In the genomic region with DNA sequence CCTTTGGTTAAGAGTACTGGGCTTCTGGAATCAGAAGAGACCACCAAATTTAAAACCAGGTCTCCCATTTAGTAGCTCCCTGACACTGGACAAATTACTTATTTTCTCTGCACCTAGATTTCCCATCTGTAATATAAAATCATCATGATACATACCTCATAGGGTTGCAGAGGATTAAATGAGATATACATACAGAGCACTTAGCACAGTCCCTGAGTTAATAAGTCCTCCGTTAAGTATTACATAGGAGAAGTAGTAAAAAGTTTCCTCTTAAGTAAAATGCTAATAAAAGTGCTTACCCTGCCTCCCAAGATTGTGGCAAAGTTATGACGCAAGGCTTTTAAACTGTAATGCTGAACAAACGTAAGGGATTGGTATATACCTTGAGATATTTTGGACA, we compare ENCODE assay signal across 8 cellular contexts. TPM values are rescaled to one million over a fixed set of nuclear protein-coding genes. Genes with fewer than 3 reads are reported as not detected.
A peak's percentile ranks its signal among the peaks of the same experiment; 100 is the strongest.
DNase-seq lines count a peak whose midpoint lies in the region; ATAC-seq and TF ChIP-seq lines count a peak whose summit lies in the region.

No MANE protein-coding gene starts in this region.

- peak overlapping the region; percentile 66 for H3K4me3 ChIP-seq in HEK293 (ENCODE audit: low read depth, low read length)
- peak overlapping the region; percentile 89 for H3K4me3 ChIP-seq in iPS-20b (ENCODE audit: low read length)
- H3K4me3 ChIP-seq in testis, result peak overlapping the region; percentile 57 to 77

- H3K9ac ChIP-seq in iPS-20b (ENCODE audit: low read depth, low read length), result peak overlapping the region; percentile 92; the same call in 1 of the 2 replicates

- peak; percentile 29 for ATAC-seq in CD4-positive, alpha-beta T cell (ENCODE audit: poor library complexity)
- ATAC-seq in activated CD8-positive, alpha-beta T cell treated with anti-CD3 and anti-CD28 coated beads, Interleukin-2, amount 10 ng/mL, durations not matched to agents 7 days and 5 days, result no peak
- no peak for ATAC-seq in HG03097 (IDR thresholded peaks at IDR 0.05; ENCODE audit: low FRiP score, unreplicated experiment)
- ATAC-seq in HG03025 (IDR thresholded peaks at IDR 0.05; ENCODE audit: low FRiP score, unreplicated experiment), result no peak

- 0 to 1% methylated on average over 3 of the region's 3 CpGs for WGBS in testis, 2 donors

- intact Hi-C loops in CD4-positive, alpha-beta T cell (cut with DNase I, micrococcal nuclease), result loop anchor here in 1 of 2 experiments (10.0 kb wide), 3 partner anchors 348 to 1288 kb away; a partner anchor contains a TSS
- intact Hi-C loops in testis (cut with DNase I; ENCODE audit: low total_unique reads), result no loop called here

- H3K9me3 ChIP-seq in CD4-positive, alpha-beta T cell (ENCODE audit: control insufficient read depth, low read length), result no peaks in the 10 kb centered on the region
- H3K9me3 ChIP-seq in HEK293 (ENCODE audit: control insufficient read depth, insufficient read depth, low read depth, low read length), result no peaks in the 10 kb centered on the region
- no peaks in the 10 kb centered on the region for H3K9me3 ChIP-seq in iPS-20b (ENCODE audit: insufficient read depth, low read depth, low read length)
- H3K9me3 ChIP-seq in testis, result no peaks in the 10 kb centered on the region

- H3K27me3 ChIP-seq in CD4-positive, alpha-beta T cell (ENCODE audit: control insufficient read depth, insufficient read depth, low read length), result no peaks in the 10 kb centered on the region
- H3K27me3 ChIP-seq in iPS-20b (ENCODE audit: insufficient read depth, low read length) (no peaks in the 10 kb centered on the region), testis (no peaks in the 10 kb centered on the region)

- peaks cover 31% of the 10 kb centered on the region for H3K4me1 Mint-ChIP-seq in CD4-positive, alpha-beta T cell (ENCODE audit: low read depth)
- peaks cover 17% of the 10 kb centered on the region for H3K4me1 Mint-ChIP-seq in activated CD8-positive, alpha-beta T cell treated with anti-CD3 and anti-CD28 coated beads, Interleukin-2, amount 10 ng/mL, durations not matched to agents 7 days and 5 days (ENCODE audit: low read depth)

- no peaks in the 10 kb centered on the region for H3K9me3 Mint-ChIP-seq in CD4-positive, alpha-beta T cell
- H3K9me3 Mint-ChIP-seq in activated CD8-positive, alpha-beta T cell treated with anti-CD3 and anti-CD28 coated beads, Interleukin-2, amount 10 ng/mL, durations not matched to agents 7 days and 5 days (ENCODE audit: insufficient read depth), result no peaks in the 10 kb centered on the region

- H3K27ac ChIP-seq in CD4-positive, alpha-beta T cell (ENCODE audit: low read depth, low read length), result peak overlapping the region; percentile 50
- H3K27ac ChIP-seq in HEK293 (ENCODE audit: extremely low read depth, low read depth, low read length), result no peak overlapping the region
- peak overlapping the region; percentile 56 for H3K27ac ChIP-seq in iPS-20b (ENCODE audit: low read length)
- H3K27ac ChIP-seq in testis, result peak overlapping the region; percentile 77 to 90

- H3K36me3 Mint-ChIP-seq in CD4-positive, alpha-beta T cell (ENCODE audit: low read depth), result peaks cover 11% of the 10 kb centered on the region
- no peaks in the 10 kb centered on the region for H3K36me3 Mint-ChIP-seq in activated CD8-positive, alpha-beta T cell treated with anti-CD3 and anti-CD28 coated beads, Interleukin-2, amount 10 ng/mL, durations not matched to agents 7 days and 5 days (ENCODE audit: low read depth)

- peak overlapping the region; percentile 96 for H3K27ac Mint-ChIP-seq in CD4-positive, alpha-beta T cell
- peak overlapping the region; percentile 94 for H3K27ac Mint-ChIP-seq in activated CD8-positive, alpha-beta T cell treated with anti-CD3 and anti-CD28 coated beads, Interleukin-2, amount 10 ng/mL, durations not matched to agents 7 days and 5 days

- POLR2A ChIA-PET in CD4-positive, alpha-beta T cell (lab: Charles Lee), result interaction anchor here (0.6 kb wide), 1 partner anchor 19 kb away, joined by 3 read pairs; no protein-coding TSS in a partner anchor
- POLR2A ChIA-PET in HEK293 (lab: Yijun Ruan, JAX), result no interaction called here
- POLR2A ChIA-PET in activated CD8-positive, alpha-beta T cell treated with anti-CD3 and anti-CD28 coated beads, Interleukin-2, amount 10 ng/mL, durations not matched to agents 7 days and 5 days (lab: Charles Lee), result no interaction called here

- CTCF ChIA-PET in CD4-positive, alpha-beta T cell (lab: Charles Lee), result interaction anchor here (0.7 kb wide), 1 partner anchor 1023 kb away, joined by 3 read pairs; no protein-coding TSS in a partner anchor
- CTCF ChIA-PET in HEK293 (lab: Yijun Ruan, JAX), result interaction anchor here (0.7 kb wide), 1 partner anchor 313 kb away, joined by 4 read pairs; no protein-coding TSS in a partner anchor
- CTCF ChIA-PET in activated CD8-positive, alpha-beta T cell treated with anti-CD3 and anti-CD28 coated beads, Interleukin-2, amount 10 ng/mL, durations not matched to agents 7 days and 5 days (lab: Charles Lee), result no interaction called here

- no peak for TF ChIP-seq POLR2A in testis (IDR thresholded peaks at IDR 0.05)

- H3K27me3 Mint-ChIP-seq in CD4-positive, alpha-beta T cell, result no peaks in the 10 kb centered on the region
- no peaks in the 10 kb centered on the region for H3K27me3 Mint-ChIP-seq in activated CD8-positive, alpha-beta T cell treated with anti-CD3 and anti-CD28 coated beads, Interleukin-2, amount 10 ng/mL, durations not matched to agents 7 days and 5 days (ENCODE audit: low read depth)

- TF ChIP-seq CTCF in CD4-positive, alpha-beta T cell (IDR thresholded peaks at IDR 0.05), result no peak
- no peak for TF ChIP-seq CTCF in HEK293 (tag by site-specific recombination; IDR thresholded peaks at IDR 0.05)
- no peak for TF ChIP-seq CTCF in testis (IDR thresholded peaks at IDR 0.05)

- H3K4me1 ChIP-seq in HEK293 (ENCODE audit: control insufficient read depth, insufficient read depth, low read length), result no peaks in the 10 kb centered on the region
- H3K4me1 ChIP-seq in iPS-20b (ENCODE audit: insufficient read depth, low read length), result no peaks in the 10 kb centered on the region; the same call in 1 of the 2 replicates
- H3K4me1 ChIP-seq in testis, result no peaks in the 10 kb centered on the region

- no peak for DNase-seq in CD4-positive, alpha-beta T cell
- no peak for DNase-seq in activated CD8-positive, alpha-beta T cell treated with anti-CD3 and anti-CD28 coated beads, Interleukin-2, amount 10 ng/mL, durations not matched to agents 7 days and 5 days
- DNase-seq in testis (no peak), nucleus accumbens (lab: John Stamatoyannopoulos, UW) (no peak)

- peak overlapping the region; percentile 96 for H3K4me3 Mint-ChIP-seq in CD4-positive, alpha-beta T cell
- H3K4me3 Mint-ChIP-seq in activated CD8-positive, alpha-beta T cell treated with anti-CD3 and anti-CD28 coated beads, Interleukin-2, amount 10 ng/mL, durations not matched to agents 7 days and 5 days, result peak overlapping the region; percentile 81

- H3K36me3 ChIP-seq in HEK293 (ENCODE audit: control insufficient read depth in 2 of 2, insufficient read depth in 1 of 2, low read length in 2 of 2) (no peaks in the 10 kb centered on the region), iPS-20b (ENCODE audit: insufficient read depth, low read depth, low read length) (no peaks in the 10 kb centered on the region), testis (ENCODE audit: low read depth, missing control alignments) (no peaks in the 10 kb centered on the region)

TF ChIP-seq in HEK293, 187 proteins besides CTCF, POLR2A, EP300 and RAD21:
- TF ChIP-seq ZNF626 (tag by site-specific recombination; IDR thresholded peaks at IDR 0.05) (0 out of 2 replicates have a peak, but pooled peaks have one; percentile 24), ZNF664 (tag by site-specific recombination; IDR thresholded peaks at IDR 0.05) (peak; percentile 99)
- TF ChIP-seq, protein P1, sequence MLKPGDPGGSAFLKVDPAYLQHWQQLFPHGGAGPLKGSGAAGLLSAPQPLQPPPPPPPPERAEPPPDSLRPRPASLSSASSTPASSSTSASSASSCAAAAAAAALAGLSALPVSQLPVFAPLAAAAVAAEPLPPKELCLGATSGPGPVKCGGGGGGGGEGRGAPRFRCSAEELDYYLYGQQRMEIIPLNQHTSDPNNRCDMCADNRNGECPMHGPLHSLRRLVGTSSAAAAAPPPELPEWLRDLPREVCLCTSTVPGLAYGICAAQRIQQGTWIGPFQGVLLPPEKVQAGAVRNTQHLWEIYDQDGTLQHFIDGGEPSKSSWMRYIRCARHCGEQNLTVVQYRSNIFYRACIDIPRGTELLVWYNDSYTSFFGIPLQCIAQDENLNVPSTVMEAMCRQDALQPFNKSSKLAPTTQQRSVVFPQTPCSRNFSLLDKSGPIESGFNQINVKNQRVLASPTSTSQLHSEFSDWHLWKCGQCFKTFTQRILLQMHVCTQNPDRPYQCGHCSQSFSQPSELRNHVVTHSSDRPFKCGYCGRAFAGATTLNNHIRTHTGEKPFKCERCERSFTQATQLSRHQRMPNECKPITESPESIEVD (tag by site-specific recombination; IDR thresholded peaks at IDR 0.05), result 0 out of 2 replicates have a peak, but pooled peaks have one; percentile 15
- TF ChIP-seq, protein P2, sequence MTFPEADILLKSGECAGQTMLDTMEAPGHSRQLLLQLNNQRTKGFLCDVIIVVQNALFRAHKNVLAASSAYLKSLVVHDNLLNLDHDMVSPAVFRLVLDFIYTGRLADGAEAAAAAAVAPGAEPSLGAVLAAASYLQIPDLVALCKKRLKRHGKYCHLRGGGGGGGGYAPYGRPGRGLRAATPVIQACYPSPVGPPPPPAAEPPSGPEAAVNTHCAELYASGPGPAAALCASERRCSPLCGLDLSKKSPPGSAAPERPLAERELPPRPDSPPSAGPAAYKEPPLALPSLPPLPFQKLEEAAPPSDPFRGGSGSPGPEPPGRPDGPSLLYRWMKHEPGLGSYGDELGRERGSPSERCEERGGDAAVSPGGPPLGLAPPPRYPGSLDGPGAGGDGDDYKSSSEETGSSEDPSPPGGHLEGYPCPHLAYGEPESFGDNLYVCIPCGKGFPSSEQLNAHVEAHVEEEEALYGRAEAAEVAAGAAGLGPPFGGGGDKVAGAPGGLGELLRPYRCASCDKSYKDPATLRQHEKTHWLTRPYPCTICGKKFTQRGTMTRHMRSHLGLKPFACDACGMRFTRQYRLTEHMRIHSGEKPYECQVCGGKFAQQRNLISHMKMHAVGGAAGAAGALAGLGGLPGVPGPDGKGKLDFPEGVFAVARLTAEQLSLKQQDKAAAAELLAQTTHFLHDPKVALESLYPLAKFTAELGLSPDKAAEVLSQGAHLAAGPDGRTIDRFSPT (tag by site-specific recombination; IDR thresholded peaks at IDR 0.05), result no peak

RNA-seq across cellular contexts. Expression of a gene that starts 0.5 kb away (rescaled TPM):
- 1 to 10 TPM; 7.0 to 7.2 TPM for total RNA-seq in CD4-positive, alpha-beta T cell
- total RNA-seq in activated CD8-positive, alpha-beta T cell treated with anti-CD3 and anti-CD28 coated beads, Interleukin-2, amount 10 ng/mL, durations not matched to agents 7 days and 5 days, result 1 to 10 TPM; 3.6 to 5.0 TPM
- 1 to 10 TPM; 7.8 to 8.6 TPM for total RNA-seq in testis
- 4.0 TPM for polyA plus RNA-seq in testis (ENCODE audit: insufficient read depth, low read depth, low replicate concordance)
